ENCODE assay signal across 8 cellular contexts in genomic region chr22:37643225-37643847, GRCh38. TPM values are rescaled to one million over a fixed set of nuclear protein-coding genes. Genes with fewer than 3 reads are reported as not detected.
DNase-seq lines count a peak whose midpoint lies in the region; ATAC-seq and TF ChIP-seq lines count a peak whose summit lies in the region.

No MANE protein-coding gene starts in this region.

- TF ChIP-seq POLR2A in suprapubic skin (IDR thresholded peaks at IDR 0.05) = no peak

- H3K9me3 ChIP-seq in neutrophil (no peaks in the 10 kb centered on the region), suprapubic skin (no peaks in the 10 kb centered on the region)

- ATAC-seq in HG03565 (IDR thresholded peaks at IDR 0.05; ENCODE audit: unreplicated experiment) (peak; percentile 45), GM18498 (IDR thresholded peaks at IDR 0.05; ENCODE audit: unreplicated experiment) (no peak)

- H3K27ac ChIP-seq in neutrophil (peak overlapping the region; percentile 95), suprapubic skin (no peak overlapping the region)

- H3K4me1 ChIP-seq in neutrophil (ENCODE audit: control insufficient read depth in 1 of 2, insufficient read depth in 1 of 2, low read depth in 1 of 2, low read length in 1 of 2) = peaks cover 32 to 45% of the 10 kb centered on the region in 2 experiments
- H3K4me1 ChIP-seq in suprapubic skin = peaks cover 53% of the 10 kb centered on the region

- DNase-seq in GM06990 (ENCODE audit: extremely low read depth, insufficient read length) = no peak
- DNase-seq in RPMI8226 = peak; percentile 85
- peak; percentile 69 for DNase-seq in activated T-helper 1 cell treated with Interleukin-2 at 50 U/mL for 16 hours (ENCODE audit: low read depth)
- peak; percentile 76 for DNase-seq in fibroblast of pulmonary artery (ENCODE audit: low read depth)
- DNase-seq in suprapubic skin (ENCODE audit: low spot score in 2 of 2) = peak; percentile 89 to 92

- H3K36me3 ChIP-seq in GM06990 (ENCODE audit: control insufficient read depth, insufficient read depth, low read length) (peaks cover 38% of the 10 kb centered on the region), neutrophil (peaks cover 76% of the 10 kb centered on the region), suprapubic skin (peaks cover 34% of the 10 kb centered on the region)

- TF ChIP-seq EP300 in suprapubic skin (IDR thresholded peaks at IDR 0.05) = no peak

- TF ChIP-seq CTCF in GM06990 (IDR thresholded peaks at IDR 0.05; ENCODE audit: insufficient read depth, low read length, poor library complexity, severe bottlenecking) (peak; percentile 91), fibroblast of pulmonary artery (IDR thresholded peaks at IDR 0.05; ENCODE audit: low read length, missing control alignments) (peak; percentile 89), neutrophil (IDR thresholded peaks at IDR 0.05) (peak; percentile 92), suprapubic skin (IDR thresholded peaks at IDR 0.05) (peak; percentile 80 to 91)

- 52% methylated on average over 4 of the region's 9 CpGs for WGBS in suprapubic skin

- H3K27me3 ChIP-seq in GM06990 (replicated peaks; ENCODE audit: control insufficient read depth, insufficient read depth, low read length) (no peaks in the 10 kb centered on the region), neutrophil (no peaks in the 10 kb centered on the region), suprapubic skin (no peaks in the 10 kb centered on the region)

- H3K4me3 ChIP-seq in GM06990 (replicated peaks; ENCODE audit: low read depth, low read length) (no peak overlapping the region), fibroblast of pulmonary artery (replicated peaks; ENCODE audit: low read depth, low read length) (no peak overlapping the region), neutrophil (ENCODE audit: low read depth in 1 of 2, low read length in 1 of 2) (peak overlapping the region in 1 of 2 experiments; percentile 10), suprapubic skin (no peak overlapping the region)

RNA-seq across cellular contexts. Expression of gene SH3BP1, which starts 3.9 kb away (rescaled TPM):
- total RNA-seq in suprapubic skin = 10 to 100 TPM; 57.1 to 60.7 (median 57.7) TPM

RNA-seq across cellular contexts. Expression of gene PDXP, which starts 15.2 kb away (rescaled TPM):
- 1 to 10 TPM; 4.2 to 6.1 (median 4.9) TPM for total RNA-seq in suprapubic skin

RNA-seq across cellular contexts. Expression of gene LGALS1, which starts 32.1 kb away (rescaled TPM):
- total RNA-seq in suprapubic skin = 100 to 1,000 TPM; 138 to 277 (median 207) TPM

RNA-seq across cellular contexts. Expression of gene GGA1, which starts 34.7 kb away (rescaled TPM):
- 100 to 1,000 TPM in 1 of 4 donors, 10 to 100 TPM in 3; 52.8 to 124 (median 65.3) TPM for total RNA-seq in suprapubic skin

RNA-seq across cellular contexts. Expression of gene NOL12, which starts 42.8 kb away (rescaled TPM):
- total RNA-seq in suprapubic skin = 10 to 100 TPM; 29.2 to 49.8 (median 40.7) TPM
